24 cellular contexts compared by ENCODE assay signal in genomic region chr14:35628989-35629388, GRCh38.
"Had no signal": no experiment of that assay in that cellular context is flagged by ENCODE, and none has a peak within 500 bp of the region (broad histone marks: within the 10 kb centered on the region; RNA-seq: fewer than 3 reads in every experiment).

No MANE protein-coding gene starts in this region.

- DNase-seq: activated CD4-positive, alpha-beta T cell treated with anti-CD3 and anti-CD28 coated beads, Interleukin-2, amount 50 U/mL, for 1 hour; activated CD4-positive, CD25-positive, alpha-beta regulatory T cell treated with anti-CD3 and anti-CD28 coated beads, Interleukin-2, amount 50 U/mL, for 72 hours; activated naive CD4-positive, alpha-beta T cell; activated naive CD8-positive, alpha-beta T cell treated with anti-CD3 and anti-CD28 coated beads for 36 hours; body of pancreas; effector memory CD8-positive, alpha-beta T cell; esophagus squamous epithelium; foreskin keratinocyte; kidney; left lung; mesenchymal stem cell; mucosa of descending colon; naive B cell; ovary; psoas muscle; right cardiac atrium; small intestine; stimulated activated CD4-positive, alpha-beta T cell treated with anti-CD3 and anti-CD28 coated beads, Interleukin-15, amount 100 ng/mL, for 24 hours; stimulated activated CD4-positive, alpha-beta T cell treated with anti-CD3 and anti-CD28 coated beads, Interleukin-2, amount 100 ng/mL, for 48 hours; T-helper 2 cell; uterus had no signal

- ATAC-seq: body of pancreas; effector memory CD8-positive, alpha-beta T cell; foreskin keratinocyte; left lung; mucosa of descending colon; psoas muscle; right cardiac atrium had no signal

- H3K27ac ChIP-seq: body of pancreas, esophagus squamous epithelium, foreskin keratinocyte, left lung, ovary, psoas muscle, tibial nerve, uterus, VCaP had no signal

- H3K4me3 ChIP-seq: body of pancreas, esophagus squamous epithelium, left lung, mucosa of descending colon, ovary, psoas muscle, tibial nerve, uterus had no signal

- H3K4me3 Mint-ChIP-seq: activated naive CD8-positive, alpha-beta T cell treated with anti-CD3 and anti-CD28 coated beads for 36 hours; effector memory CD8-positive, alpha-beta T cell; naive B cell; stimulated activated naive CD8-positive, alpha-beta T cell treated with anti-CD3 and anti-CD28 coated beads, Interleukin-15, Interleukin-2, amounts not matched to agents 100 ng/mL and 50 ng/mL, for 24 hours had no signal

- H3K4me1 ChIP-seq: body of pancreas, foreskin keratinocyte, left lung, psoas muscle, tibial nerve, uterus had no signal

- H3K27ac Mint-ChIP-seq: activated naive CD8-positive, alpha-beta T cell treated with anti-CD3 and anti-CD28 coated beads for 36 hours; stimulated activated naive CD8-positive, alpha-beta T cell treated with anti-CD3 and anti-CD28 coated beads, Interleukin-15, Interleukin-2, amounts not matched to agents 100 ng/mL and 50 ng/mL, for 24 hours had no signal

- H3K27me3 ChIP-seq: body of pancreas, esophagus squamous epithelium, foreskin keratinocyte, left lung, ovary, tibial nerve, uterus had no signal

- H3K9me3 ChIP-seq: body of pancreas, esophagus squamous epithelium, left lung, mucosa of descending colon, ovary, psoas muscle, tibial nerve, uterus had no signal

- H3K9me3 Mint-ChIP-seq: activated naive CD8-positive, alpha-beta T cell treated with anti-CD3 and anti-CD28 coated beads for 36 hours; effector memory CD8-positive, alpha-beta T cell; naive B cell; stimulated activated naive CD8-positive, alpha-beta T cell treated with anti-CD3 and anti-CD28 coated beads, Interleukin-15, Interleukin-2, amounts not matched to agents 100 ng/mL and 50 ng/mL, for 24 hours had no signal

- H3K36me3 ChIP-seq: ovary, uterus had no signal

- H3K27me3 Mint-ChIP-seq: activated naive CD8-positive, alpha-beta T cell treated with anti-CD3 and anti-CD28 coated beads for 36 hours; effector memory CD8-positive, alpha-beta T cell; naive B cell; stimulated activated naive CD8-positive, alpha-beta T cell treated with anti-CD3 and anti-CD28 coated beads, Interleukin-15, Interleukin-2, amounts not matched to agents 100 ng/mL and 50 ng/mL, for 24 hours had no signal
